ENCODE assay signal across 8 cellular contexts in genomic region chr17:64781394-64781793, GRCh38.
A peak's percentile ranks its signal among the peaks of the same experiment; 100 is the strongest.
DNase-seq lines count a peak whose midpoint lies in the region; ATAC-seq, FAIRE-seq and TF ChIP-seq lines count a peak whose summit lies in the region.

No MANE protein-coding gene starts in this region.

- FAIRE-seq in HTR-8/SVneo (lab: Jason Lieb, UNC): peak; percentile 42

- POLR2A ChIA-PET in BJ (lab: Charles Lee): no interaction called here
- POLR2A ChIA-PET in activated B cell treated with CpG ODN at 0.5 μM for 24 hours (lab: Charles Lee): interaction anchor here (0.6 kb wide), 1 partner anchor 56 kb away, joined by 3 read pairs; no protein-coding TSS in a partner anchor
- POLR2A ChIA-PET in naive thymus-derived CD8-positive, alpha-beta T cell (lab: Charles Lee): no interaction called here

- no peak for TF ChIP-seq CTCF in BJ (IDR thresholded peaks at IDR 0.05; ENCODE audit: insufficient read depth, low read depth, low read length)
- TF ChIP-seq CTCF in activated B cell treated with CpG ODN at 0.5 μM for 24 hours (IDR thresholded peaks at IDR 0.05): no peak
- no peak for TF ChIP-seq CTCF in endodermal cell (conservative IDR thresholded peaks at IDR 0.05)

- no peak overlapping the region for H3K9ac ChIP-seq in endodermal cell (ENCODE audit: extremely low read depth, low read length, poor library complexity, severe bottlenecking)

- H3K27ac Mint-ChIP-seq in activated B cell treated with CpG ODN at 0.5 μM for 24 hours: no peak overlapping the region
- no peak overlapping the region for H3K27ac Mint-ChIP-seq in endodermal cell
- peak overlapping the region in 1 of 10 donors; percentile 22 for H3K27ac Mint-ChIP-seq in naive thymus-derived CD8-positive, alpha-beta T cell

- no peak overlapping the region for H3K27ac ChIP-seq in endodermal cell (ENCODE audit: low read depth, low read length)

- peak overlapping the region; percentile 5; the same call in 1 of the 2 replicates for H3K4me3 ChIP-seq in BJ (ENCODE audit: low read depth, low read length)
- H3K4me3 ChIP-seq in endodermal cell (ENCODE audit: low read length): no peak overlapping the region

- no peak for ATAC-seq in activated B cell treated with CpG ODN at 0.5 μM for 24 hours (ENCODE audit: low read depth)
- ATAC-seq in naive thymus-derived CD8-positive, alpha-beta T cell: peak; percentile 28 to 40

- H3K36me3 ChIP-seq in BJ (ENCODE audit: control insufficient read depth, insufficient read depth, low read length) (peaks cover 10% of the 10 kb centered on the region), endodermal cell (ENCODE audit: control insufficient read depth, insufficient read depth, low read length) (peaks cover 6% of the 10 kb centered on the region)

- peaks cover 1% of the 10 kb centered on the region; the same call in 1 of the 2 replicates for H3K27me3 ChIP-seq in BJ (ENCODE audit: control insufficient read depth, insufficient read depth, low read length)
- peaks cover 54% of the 10 kb centered on the region for H3K27me3 ChIP-seq in endodermal cell (ENCODE audit: control insufficient read depth, insufficient read depth, low read length, poor library complexity, severe bottlenecking)

- H3K4me1 ChIP-seq in endodermal cell (ENCODE audit: control insufficient read depth, insufficient read depth, low read length): peaks cover 4% of the 10 kb centered on the region

- H3K9me3 Mint-ChIP-seq in activated B cell treated with CpG ODN at 0.5 μM for 24 hours (no peaks in the 10 kb centered on the region), endodermal cell (no peaks in the 10 kb centered on the region)
- no peaks in the 10 kb centered on the region for H3K9me3 Mint-ChIP-seq in naive thymus-derived CD8-positive, alpha-beta T cell

- H3K4me1 Mint-ChIP-seq in activated B cell treated with CpG ODN at 0.5 μM for 24 hours: peaks cover 44% of the 10 kb centered on the region
- H3K4me1 Mint-ChIP-seq in endodermal cell: peaks cover 21% of the 10 kb centered on the region
- H3K4me1 Mint-ChIP-seq in naive thymus-derived CD8-positive, alpha-beta T cell: peaks cover 9 to 33% (median 26%) of the 10 kb centered on the region in 4 donors

- CTCF ChIA-PET in BJ (lab: Yijun Ruan, JAX): no interaction called here
- CTCF ChIA-PET in activated B cell treated with CpG ODN at 0.5 μM for 24 hours (lab: Charles Lee): no interaction called here

- intact Hi-C loops in activated B cell treated with CpG ODN at 0.5 μM for 24 hours (cut with micrococcal nuclease): no loop called here

- H3K4me3 Mint-ChIP-seq in activated B cell treated with CpG ODN at 0.5 μM for 24 hours (peak overlapping the region; percentile 54), endodermal cell (peak overlapping the region; percentile 62)
- H3K4me3 Mint-ChIP-seq in naive thymus-derived CD8-positive, alpha-beta T cell: peak overlapping the region in 9 of 10 donors; percentile 24 to 83 (median 53)

- H3K36me3 Mint-ChIP-seq in activated B cell treated with CpG ODN at 0.5 μM for 24 hours (ENCODE audit: low read depth) (peaks cover 19% of the 10 kb centered on the region), endodermal cell (ENCODE audit: low read depth) (peaks cover 11% of the 10 kb centered on the region)
- peaks cover 0 to 20% (median 2%) of the 10 kb centered on the region in 3 donors for H3K36me3 Mint-ChIP-seq in naive thymus-derived CD8-positive, alpha-beta T cell

- H3K27me3 Mint-ChIP-seq in activated B cell treated with CpG ODN at 0.5 μM for 24 hours (peaks cover 5% of the 10 kb centered on the region), endodermal cell (ENCODE audit: insufficient read depth) (peaks cover 65% of the 10 kb centered on the region)
- H3K27me3 Mint-ChIP-seq in naive thymus-derived CD8-positive, alpha-beta T cell: peaks cover 0 to 3% (median 0%) of the 10 kb centered on the region in 5 donors

- WGBS in endodermal cell (ENCODE audit: insufficient coverage in 1 of 2, insufficient read length in 1 of 2), 2 experiments: 3 to 4% methylated on average over 9 to 40 of the region's 40 CpGs

- H3K9me3 ChIP-seq in endodermal cell (ENCODE audit: control insufficient read depth, low read length): no peaks in the 10 kb centered on the region

- no peak for DNase-seq in BJ (ENCODE audit: low read depth)
- no peak for DNase-seq in HTR-8/SVneo (ENCODE audit: insufficient read length, low spot score)
- no peak for DNase-seq in activated B cell treated with CpG ODN at 0.5 μM for 24 hours
- peak; percentile 89 for DNase-seq in endodermal cell
- peak in 7 of 10 donors; percentile 22 to 46 (median 33) for DNase-seq in naive thymus-derived CD8-positive, alpha-beta T cell
- no peak for DNase-seq in nucleus accumbens (lab: John Stamatoyannopoulos, UW)
- no peak for DNase-seq in NCI-H1092 (lab: John Stamatoyannopoulos, UW)
- DNase-seq in NCI-H1092 treated with DMSO at 0.1 percent for 48 hours (lab: John Stamatoyannopoulos, UW): no peak

Comparison
In these comparisons a context has a peak if more than half of its experiments do, and no peak if none do; other contexts are left out.
1. DNase-seq: peak in endodermal cell (single experiment) and naive thymus-derived CD8-positive, alpha-beta T cell (7 of 10); none in BJ (single experiment), HTR-8/SVneo (single experiment), activated B cell treated with CpG ODN at 0.5 μM for 24 hours (single experiment), nucleus accumbens (0 of 56), NCI-H1092 (single experiment) and NCI-H1092 treated with DMSO at 0.1 percent for 48 hours (single experiment).
2. Peak in every context shown above with its lines, with median percentiles within 50 percentile points of each other: H3K4me3 Mint-ChIP-seq.